ENCODE assay signal across 24 cellular contexts in genomic region chr12:88955541-88955940, GRCh38.
"Had no signal": no experiment of that assay in that cellular context is flagged by ENCODE, and none has a peak within 500 bp of the region (broad histone marks: within the 10 kb centered on the region; RNA-seq: fewer than 3 reads in every experiment).

No MANE protein-coding gene starts in this region.

- H3K36me3 ChIP-seq: esophagus muscularis mucosa, gastroesophageal sphincter, heart right ventricle, left lung, lower lobe of right lung had no signal

- DNase-seq: dermis blood vessel endothelial cell; dorsolateral prefrontal cortex; effector CD4-positive, alpha-beta T cell; effector memory CD4-positive, alpha-beta T cell; foreskin keratinocyte; glutamatergic neuron; head of caudate nucleus; heart right ventricle; hippocampal formation; left cardiac atrium; left lung; left ventricle myocardium superior; lower lobe of right lung; mesenchymal stem cell; mucosa of descending colon had no signal

- H3K36me3 Mint-ChIP-seq: mesothelial cell of epicardium had no signal

- H3K4me3 ChIP-seq: coronary artery, dorsolateral prefrontal cortex, esophagus muscularis mucosa, gastroesophageal sphincter, heart right ventricle, left lung, lower lobe of right lung, mucosa of descending colon had no signal

- H3K27ac ChIP-seq: coronary artery, dorsolateral prefrontal cortex, esophagus muscularis mucosa, foreskin keratinocyte, heart right ventricle, left lung, lower lobe of right lung had no signal

- ATAC-seq: foreskin keratinocyte, gastroesophageal sphincter, heart right ventricle, left cardiac atrium, left lung, left ventricle myocardium superior, lower lobe of right lung, mucosa of descending colon had no signal

- H3K9me3 ChIP-seq: esophagus muscularis mucosa, gastroesophageal sphincter, heart right ventricle, left lung, lower lobe of right lung, mucosa of descending colon had no signal

- H3K27me3 ChIP-seq: dorsolateral prefrontal cortex, esophagus muscularis mucosa, foreskin keratinocyte, gastroesophageal sphincter, heart right ventricle, left lung had no signal

- H3K27ac Mint-ChIP-seq: mesothelial cell of epicardium had no signal

- H3K4me1 ChIP-seq: left lung, lower lobe of right lung had no signal

- H3K9me3 Mint-ChIP-seq: mesothelial cell of epicardium had no signal

- FAIRE-seq: colon, endothelial cell of umbilical vein, frontal cortex, islet of Langerhans, keratinocyte had no signal

- H3K4me3 Mint-ChIP-seq: mesothelial cell of epicardium had no signal
